15 cellular contexts compared by ENCODE assay signal in genomic region chr4:166318810-166319525, GRCh38.
DNase-seq lines count a peak whose midpoint lies in the region; ATAC-seq and TF ChIP-seq lines count a peak whose summit lies in the region.
"Had no signal": no experiment of that assay in that cellular context is flagged by ENCODE, and none has a peak within 500 bp of the region (broad histone marks: within the 10 kb centered on the region; RNA-seq: fewer than 3 reads in every experiment).

No MANE protein-coding gene starts in this region.

- TF ChIP-seq CTCF in AG09309 (IDR thresholded peaks at IDR 0.05; ENCODE audit: control insufficient read depth, insufficient read depth, low read depth, low read length, missing control alignments) (no peak), astrocyte of the cerebellum (IDR thresholded peaks at IDR 0.05; ENCODE audit: low read depth, low read length, missing control alignments) (no peak), GM10266 (IDR thresholded peaks at IDR 0.05; ENCODE audit: control insufficient read depth, insufficient read depth, low read depth, missing control alignments) (no peak)

- in situ Hi-C loops in astrocyte of the cerebellum (cut with HindIII; ENCODE audit: low sequenced_read_pairs) = no loop called here

- ATAC-seq in GM19452 (IDR thresholded peaks at IDR 0.05; ENCODE audit: unreplicated experiment) = no peak
- ATAC-seq: activated CD4-positive, alpha-beta T cell treated with anti-CD3 and anti-CD28 coated beads for 36 hours had no signal

- H3K4me3 ChIP-seq in AG09309 (ENCODE audit: control insufficient read depth, low read depth, low read length) = no peak overlapping the region
- no peak overlapping the region for H3K4me3 ChIP-seq in astrocyte of the cerebellum (ENCODE audit: low read depth, low read length)
- H3K4me3 ChIP-seq: prostate gland had no signal

- DNase-seq in AG09309 (ENCODE audit: low read depth) (peak; percentile 47), HT1080 (ENCODE audit: low read depth) (peak; percentile 90), astrocyte of the cerebellum (ENCODE audit: low read depth) (peak; percentile 53), hepatic stellate cell (ENCODE audit: low spot score) (peak; percentile 8), KG1 (lab: John Stamatoyannopoulos, UW) (no peak), GM10266 (ENCODE audit: extremely low spot score) (no peak), HuH-7.5 (ENCODE audit: low spot score) (no peak)
- DNase-seq: activated CD4-positive, alpha-beta T cell treated with anti-CD3 and anti-CD28 coated beads for 36 hours; DMS153; kidney; MM.1S; stimulated activated CD4-positive, alpha-beta T cell treated with anti-CD3 and anti-CD28 coated beads, Interleukin-2, amount 100 ng/mL, for 24 hours; trophoblast cell had no signal

Comparison
In these comparisons a context has a peak if more than half of its experiments do, and no peak if none do; other contexts are left out.
1. DNase-seq: peak in AG09309 (single experiment), HT1080 (single experiment), astrocyte of the cerebellum (single experiment) and hepatic stellate cell (single experiment); none in KG1 (single experiment), GM10266 (single experiment) and HuH-7.5 (single experiment).